Comparison of ENCODE assay signal across 20 cellular contexts in genomic region chr18:79694895-79695213, GRCh38.
"Had no signal": no experiment of that assay in that cellular context is flagged by ENCODE, and none has a peak within 500 bp of the region (broad histone marks: within the 10 kb centered on the region; RNA-seq: fewer than 3 reads in every experiment).

No MANE protein-coding gene starts in this region.

- H3K4me2 ChIP-seq: neural progenitor cell had no signal

- H3K27ac Mint-ChIP-seq: activated CD4-positive, alpha-beta T cell treated with anti-CD3 and anti-CD28 coated beads, Interleukin-2, amount 10 ng/mL, durations not matched to agents 24 days and 14 days; activated T-helper 1 cell treated with anti-CD3 and anti-CD28 coated beads, Interleukin-12 subunit alpha, Interleukin-12 subunit beta, Interleukin-2, Interleukin-4 antibody, amounts not matched to agents 30 ng/mL and 10 ng/mL and 1 ng/mL, durations not matched to agents 14 hours and 24 hours and 36 hours; neural progenitor cell had no signal

- H2AFZ ChIP-seq: neural progenitor cell had no signal

- H3K4me3 ChIP-seq: ascending aorta, left lung, lung, neural progenitor cell, prostate gland, stomach, transverse colon, uterus had no signal

- H3K27ac ChIP-seq: ascending aorta, left lung, neural progenitor cell, prostate gland, stomach, transverse colon, uterus had no signal

- DNase-seq: activated CD4-positive, alpha-beta T cell treated with anti-CD3 and anti-CD28 coated beads, Interleukin-2, amount 10 ng/mL, durations not matched to agents 24 days and 14 days; activated CD8-positive, alpha-beta memory T cell treated with anti-CD3 and anti-CD28 coated beads, Interleukin-2, amount 50 U/mL, for 48 hours; activated gamma-delta T cell; central memory CD4-positive, alpha-beta T cell; effector memory CD4-positive, alpha-beta T cell; foreskin melanocyte; immature natural killer cell; left lung; naive B cell; stimulated activated CD4-positive, alpha-beta T cell treated with anti-CD3 and anti-CD28 coated beads, Interleukin-4, amount 100 ng/mL, for 24 hours; stomach; transverse colon; uterus had no signal

- H3K36me3 ChIP-seq: neural progenitor cell, uterus had no signal

- H3K4me1 ChIP-seq: ascending aorta, left lung, prostate gland, uterus had no signal

- H3K27me3 ChIP-seq: ascending aorta, left lung, neural progenitor cell, stomach, transverse colon, uterus had no signal

- H3K27me3 Mint-ChIP-seq: activated CD4-positive, alpha-beta T cell treated with anti-CD3 and anti-CD28 coated beads, Interleukin-2, amount 10 ng/mL, durations not matched to agents 24 days and 14 days; naive B cell had no signal

- H3K4me3 Mint-ChIP-seq: activated CD4-positive, alpha-beta T cell treated with anti-CD3 and anti-CD28 coated beads, Interleukin-2, amount 10 ng/mL, durations not matched to agents 24 days and 14 days; activated T-helper 1 cell treated with anti-CD3 and anti-CD28 coated beads, Interleukin-12 subunit alpha, Interleukin-12 subunit beta, Interleukin-2, Interleukin-4 antibody, amounts not matched to agents 30 ng/mL and 10 ng/mL and 1 ng/mL, durations not matched to agents 14 hours and 24 hours and 36 hours; immature natural killer cell; naive B cell; neural progenitor cell had no signal

- H3K9me3 ChIP-seq: ascending aorta, left lung, prostate gland, stomach, transverse colon, uterus had no signal

- ATAC-seq: activated naive CD4-positive, alpha-beta T cell treated with anti-CD3 and anti-CD28 coated beads, Interleukin-2, amount 50 U/mL, for 72 hours; esophagus mucosa; left lung had no signal

- H3K9ac ChIP-seq: neural progenitor cell had no signal

- H3K9me3 Mint-ChIP-seq: activated CD4-positive, alpha-beta T cell treated with anti-CD3 and anti-CD28 coated beads, Interleukin-2, amount 10 ng/mL, durations not matched to agents 24 days and 14 days; activated naive CD4-positive, alpha-beta T cell treated with anti-CD3 and anti-CD28 coated beads, Interleukin-2, amount 50 U/mL, for 72 hours; activated T-helper 1 cell treated with anti-CD3 and anti-CD28 coated beads, Interleukin-12 subunit alpha, Interleukin-12 subunit beta, Interleukin-2, Interleukin-4 antibody, amounts not matched to agents 30 ng/mL and 10 ng/mL and 1 ng/mL, durations not matched to agents 14 hours and 24 hours and 36 hours; immature natural killer cell; naive B cell; neural progenitor cell had no signal
